ENCODE assay signal across 8 cellular contexts in the genomic region with DNA sequence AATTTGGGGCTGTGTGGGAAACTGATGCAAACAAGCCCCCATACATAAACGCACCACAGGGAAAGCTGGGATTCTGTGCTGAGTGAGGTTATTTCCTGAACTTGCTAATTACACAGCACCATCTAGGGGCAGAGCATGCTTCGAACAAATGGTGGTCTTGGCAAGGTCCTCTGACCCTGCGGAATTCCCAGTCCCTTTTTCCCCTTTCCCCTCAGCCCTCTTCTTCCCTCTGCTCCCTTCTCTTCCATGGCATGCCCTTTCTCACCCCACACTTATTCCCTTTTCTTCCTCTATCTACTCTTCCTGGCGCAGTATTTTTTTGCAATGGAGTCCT.
DNase-seq lines count a peak whose midpoint lies in the region; ATAC-seq and TF ChIP-seq lines count a peak whose summit lies in the region.

No MANE protein-coding gene starts in this region.

- ATAC-seq in upper lobe of right lung (peak; percentile 59), GM21619 (IDR thresholded peaks at IDR 0.05; ENCODE audit: unreplicated experiment) (no peak), GM19035 (IDR thresholded peaks at IDR 0.05; ENCODE audit: unreplicated experiment) (no peak)

- H3K27ac ChIP-seq in RWPE1 (peak overlapping the region; percentile 74), upper lobe of right lung (no peak overlapping the region)

- DNase-seq in NCI-H748 (lab: John Stamatoyannopoulos, UW; ENCODE audit: unreplicated experiment), result peak; percentile 45
- DNase-seq in NCI-H748 treated with DMSO at 0.1 percent for 48 hours (lab: John Stamatoyannopoulos, UW), result no peak
- peak; percentile 30 for DNase-seq in RWPE1 (ENCODE audit: low spot score)
- DNase-seq in glomerular visceral epithelial cell (ENCODE audit: extremely low spot score), result peak; percentile 54
- no peak for DNase-seq in upper lobe of right lung
- no peak for DNase-seq in SW 1271 (lab: John Stamatoyannopoulos, UW)

- H3K27me3 ChIP-seq in upper lobe of right lung, result no peaks in the 10 kb centered on the region

- TF ChIP-seq CTCF in RWPE1 (conservative IDR thresholded peaks at IDR 0.05; ENCODE audit: low read depth) (peak; percentile 21; the same call in 1 of the 2 replicates), upper lobe of right lung (IDR thresholded peaks at IDR 0.05) (peak; percentile 33)

- no peaks in the 10 kb centered on the region for H3K9me3 ChIP-seq in upper lobe of right lung

- CTCF ChIA-PET in RWPE1 (lab: Yijun Ruan, JAX), result interaction anchor here (1.5 kb wide), 1 partner anchor 38 kb away, joined by 4 read pairs; no protein-coding TSS in a partner anchor

- POLR2A ChIA-PET in RWPE1 (lab: Yijun Ruan, JAX; ENCODE audit: low non-redundant PET), result no interaction called here

- H3K4me1 ChIP-seq in upper lobe of right lung, result no peaks in the 10 kb centered on the region

- H3K4me3 ChIP-seq in upper lobe of right lung, result no peak overlapping the region

- H3K36me3 ChIP-seq in upper lobe of right lung, result no peaks in the 10 kb centered on the region

- intact Hi-C loops in upper lobe of right lung (cut with DNase I), result no loop called here

Comparison
In these comparisons a context has a peak if more than half of its experiments do, and no peak if none do; other contexts are left out.
1. DNase-seq: peak in NCI-H748 (single experiment), RWPE1 (single experiment) and glomerular visceral epithelial cell (single experiment); none in NCI-H748 treated with DMSO at 0.1 percent for 48 hours (single experiment), upper lobe of right lung (single experiment) and SW 1271 (0 of 2).